Comparison of ENCODE assay signal across 1 cellular context in the genomic region with DNA sequence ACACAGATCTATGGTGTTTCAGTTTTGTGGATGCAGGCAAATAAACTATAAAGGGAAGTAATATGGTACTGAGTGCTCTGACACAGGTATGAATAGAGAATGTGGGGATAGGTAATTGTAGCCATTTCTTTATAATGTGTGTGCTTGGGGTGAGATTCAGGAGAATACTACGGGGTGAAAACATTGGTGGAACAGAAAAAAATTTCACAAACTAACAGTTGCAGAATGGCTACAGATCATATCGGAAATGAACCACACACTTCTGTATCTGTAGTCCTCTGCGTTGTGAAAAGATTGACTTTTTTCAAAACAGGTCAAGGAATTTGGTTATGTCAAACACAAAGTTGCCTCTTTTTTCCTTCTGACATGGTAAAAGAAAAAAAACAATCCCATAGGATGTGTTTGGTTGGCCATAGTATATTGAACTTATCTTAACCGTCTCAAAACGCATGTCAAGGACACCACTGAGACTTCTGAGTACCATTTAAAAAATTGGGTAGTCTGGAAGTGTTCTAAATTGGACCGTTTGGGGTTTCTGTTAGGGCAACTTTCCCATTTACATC.
TF ChIP-seq lines count a peak whose summit lies in the region.

No MANE protein-coding gene starts in this region.

TF ChIP-seq in GM23338, 12 proteins besides CTCF, POLR2A, EP300 and RAD21 (continued from another document):
- TF ChIP-seq, protein P1, sequence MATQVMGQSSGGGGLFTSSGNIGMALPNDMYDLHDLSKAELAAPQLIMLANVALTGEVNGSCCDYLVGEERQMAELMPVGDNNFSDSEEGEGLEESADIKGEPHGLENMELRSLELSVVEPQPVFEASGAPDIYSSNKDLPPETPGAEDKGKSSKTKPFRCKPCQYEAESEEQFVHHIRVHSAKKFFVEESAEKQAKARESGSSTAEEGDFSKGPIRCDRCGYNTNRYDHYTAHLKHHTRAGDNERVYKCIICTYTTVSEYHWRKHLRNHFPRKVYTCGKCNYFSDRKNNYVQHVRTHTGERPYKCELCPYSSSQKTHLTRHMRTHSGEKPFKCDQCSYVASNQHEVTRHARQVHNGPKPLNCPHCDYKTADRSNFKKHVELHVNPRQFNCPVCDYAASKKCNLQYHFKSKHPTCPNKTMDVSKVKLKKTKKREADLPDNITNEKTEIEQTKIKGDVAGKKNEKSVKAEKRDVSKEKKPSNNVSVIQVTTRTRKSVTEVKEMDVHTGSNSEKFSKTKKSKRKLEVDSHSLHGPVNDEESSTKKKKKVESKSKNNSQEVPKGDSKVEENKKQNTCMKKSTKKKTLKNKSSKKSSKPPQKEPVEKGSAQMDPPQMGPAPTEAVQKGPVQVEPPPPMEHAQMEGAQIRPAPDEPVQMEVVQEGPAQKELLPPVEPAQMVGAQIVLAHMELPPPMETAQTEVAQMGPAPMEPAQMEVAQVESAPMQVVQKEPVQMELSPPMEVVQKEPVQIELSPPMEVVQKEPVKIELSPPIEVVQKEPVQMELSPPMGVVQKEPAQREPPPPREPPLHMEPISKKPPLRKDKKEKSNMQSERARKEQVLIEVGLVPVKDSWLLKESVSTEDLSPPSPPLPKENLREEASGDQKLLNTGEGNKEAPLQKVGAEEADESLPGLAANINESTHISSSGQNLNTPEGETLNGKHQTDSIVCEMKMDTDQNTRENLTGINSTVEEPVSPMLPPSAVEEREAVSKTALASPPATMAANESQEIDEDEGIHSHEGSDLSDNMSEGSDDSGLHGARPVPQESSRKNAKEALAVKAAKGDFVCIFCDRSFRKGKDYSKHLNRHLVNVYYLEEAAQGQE (IDR thresholded peaks at IDR 0.05; ENCODE audit: unreplicated experiment) = no peak
- TF ChIP-seq, protein P2, sequence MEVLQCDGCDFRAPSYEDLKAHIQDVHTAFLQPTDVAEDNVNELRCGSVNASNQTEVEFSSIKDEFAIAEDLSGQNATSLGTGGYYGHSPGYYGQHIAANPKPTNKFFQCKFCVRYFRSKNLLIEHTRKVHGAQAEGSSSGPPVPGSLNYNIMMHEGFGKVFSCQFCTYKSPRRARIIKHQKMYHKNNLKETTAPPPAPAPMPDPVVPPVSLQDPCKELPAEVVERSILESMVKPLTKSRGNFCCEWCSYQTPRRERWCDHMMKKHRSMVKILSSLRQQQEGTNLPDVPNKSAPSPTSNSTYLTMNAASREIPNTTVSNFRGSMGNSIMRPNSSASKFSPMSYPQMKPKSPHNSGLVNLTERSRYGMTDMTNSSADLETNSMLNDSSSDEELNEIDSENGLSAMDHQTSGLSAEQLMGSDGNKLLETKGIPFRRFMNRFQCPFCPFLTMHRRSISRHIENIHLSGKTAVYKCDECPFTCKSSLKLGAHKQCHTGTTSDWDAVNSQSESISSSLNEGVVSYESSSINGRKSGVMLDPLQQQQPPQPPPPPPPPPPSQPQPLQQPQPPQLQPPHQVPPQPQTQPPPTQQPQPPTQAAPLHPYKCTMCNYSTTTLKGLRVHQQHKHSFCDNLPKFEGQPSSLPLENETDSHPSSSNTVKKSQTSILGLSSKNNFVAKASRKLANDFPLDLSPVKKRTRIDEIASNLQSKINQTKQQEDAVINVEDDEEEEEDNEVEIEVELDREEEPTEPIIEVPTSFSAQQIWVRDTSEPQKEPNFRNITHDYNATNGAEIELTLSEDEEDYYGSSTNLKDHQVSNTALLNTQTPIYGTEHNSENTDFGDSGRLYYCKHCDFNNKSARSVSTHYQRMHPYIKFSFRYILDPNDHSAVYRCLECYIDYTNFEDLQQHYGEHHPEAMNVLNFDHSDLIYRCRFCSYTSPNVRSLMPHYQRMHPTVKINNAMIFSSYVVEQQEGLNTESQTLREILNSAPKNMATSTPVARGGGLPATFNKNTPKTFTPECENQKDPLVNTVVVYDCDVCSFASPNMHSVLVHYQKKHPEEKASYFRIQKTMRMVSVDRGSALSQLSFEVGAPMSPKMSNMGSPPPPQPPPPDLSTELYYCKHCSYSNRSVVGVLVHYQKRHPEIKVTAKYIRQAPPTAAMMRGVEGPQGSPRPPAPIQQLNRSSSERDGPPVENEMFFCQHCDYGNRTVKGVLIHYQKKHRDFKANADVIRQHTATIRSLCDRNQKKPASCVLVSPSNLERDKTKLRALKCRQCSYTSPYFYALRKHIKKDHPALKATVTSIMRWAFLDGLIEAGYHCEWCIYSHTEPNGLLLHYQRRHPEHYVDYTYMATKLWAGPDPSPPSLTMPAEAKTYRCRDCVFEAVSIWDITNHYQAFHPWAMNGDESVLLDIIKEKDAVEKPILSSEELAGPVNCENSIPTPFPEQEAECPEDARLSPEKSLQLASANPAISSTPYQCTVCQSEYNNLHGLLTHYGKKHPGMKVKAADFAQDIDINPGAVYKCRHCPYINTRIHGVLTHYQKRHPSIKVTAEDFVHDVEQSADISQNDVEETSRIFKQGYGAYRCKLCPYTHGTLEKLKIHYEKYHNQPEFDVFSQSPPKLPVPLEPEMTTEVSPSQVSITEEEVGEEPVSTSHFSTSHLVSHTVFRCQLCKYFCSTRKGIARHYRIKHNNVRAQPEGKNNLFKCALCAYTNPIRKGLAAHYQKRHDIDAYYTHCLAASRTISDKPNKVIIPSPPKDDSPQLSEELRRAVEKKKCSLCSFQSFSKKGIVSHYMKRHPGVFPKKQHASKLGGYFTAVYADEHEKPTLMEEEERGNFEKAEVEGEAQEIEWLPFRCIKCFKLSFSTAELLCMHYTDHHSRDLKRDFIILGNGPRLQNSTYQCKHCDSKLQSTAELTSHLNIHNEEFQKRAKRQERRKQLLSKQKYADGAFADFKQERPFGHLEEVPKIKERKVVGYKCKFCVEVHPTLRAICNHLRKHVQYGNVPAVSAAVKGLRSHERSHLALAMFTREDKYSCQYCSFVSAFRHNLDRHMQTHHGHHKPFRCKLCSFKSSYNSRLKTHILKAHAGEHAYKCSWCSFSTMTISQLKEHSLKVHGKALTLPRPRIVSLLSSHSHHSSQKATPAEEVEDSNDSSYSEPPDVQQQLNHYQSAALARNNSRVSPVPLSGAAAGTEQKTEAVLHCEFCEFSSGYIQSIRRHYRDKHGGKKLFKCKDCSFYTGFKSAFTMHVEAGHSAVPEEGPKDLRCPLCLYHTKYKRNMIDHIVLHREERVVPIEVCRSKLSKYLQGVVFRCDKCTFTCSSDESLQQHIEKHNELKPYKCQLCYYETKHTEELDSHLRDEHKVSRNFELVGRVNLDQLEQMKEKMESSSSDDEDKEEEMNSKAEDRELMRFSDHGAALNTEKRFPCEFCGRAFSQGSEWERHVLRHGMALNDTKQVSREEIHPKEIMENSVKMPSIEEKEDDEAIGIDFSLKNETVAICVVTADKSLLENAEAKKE (CRISPR knock-in tag; IDR thresholded peaks at IDR 0.05) = no peak
- TF ChIP-seq, protein P3, sequence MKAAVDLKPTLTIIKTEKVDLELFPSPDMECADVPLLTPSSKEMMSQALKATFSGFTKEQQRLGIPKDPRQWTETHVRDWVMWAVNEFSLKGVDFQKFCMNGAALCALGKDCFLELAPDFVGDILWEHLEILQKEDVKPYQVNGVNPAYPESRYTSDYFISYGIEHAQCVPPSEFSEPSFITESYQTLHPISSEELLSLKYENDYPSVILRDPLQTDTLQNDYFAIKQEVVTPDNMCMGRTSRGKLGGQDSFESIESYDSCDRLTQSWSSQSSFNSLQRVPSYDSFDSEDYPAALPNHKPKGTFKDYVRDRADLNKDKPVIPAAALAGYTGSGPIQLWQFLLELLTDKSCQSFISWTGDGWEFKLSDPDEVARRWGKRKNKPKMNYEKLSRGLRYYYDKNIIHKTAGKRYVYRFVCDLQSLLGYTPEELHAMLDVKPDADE (IDR thresholded peaks at IDR 0.05) = no peak
- no peak for TF ChIP-seq NANOG (IDR thresholded peaks at IDR 0.05; ENCODE audit: borderline replicate concordance)
